8 cellular contexts compared by ENCODE assay signal in genomic region chr15:53586815-53587214, GRCh38.
DNase-seq lines count a peak whose midpoint lies in the region; ATAC-seq, FAIRE-seq and TF ChIP-seq lines count a peak whose summit lies in the region.

No MANE protein-coding gene starts in this region.

- H3K36me3 Mint-ChIP-seq in activated naive CD8-positive, alpha-beta T cell treated with anti-CD3 and anti-CD28 coated beads for 36 hours: no peaks in the 10 kb centered on the region

- in situ Hi-C loops in KBM-7 (cut with MboI; ENCODE audit: low pct_unique_long_range_greater_than_20kb, low sequenced_read_pairs): no loop called here

- ATAC-seq in GM18907 (IDR thresholded peaks at IDR 0.05; ENCODE audit: unreplicated experiment): peak; percentile 58

- TF ChIP-seq CTCF in D721Med (IDR thresholded peaks at IDR 0.05; ENCODE audit: insufficient read depth, missing control alignments): peak; percentile 47

- DNase-seq in D721Med (ENCODE audit: insufficient read length, low spot score): no peak
- peak; percentile 46 for DNase-seq in KBM-7
- DNase-seq in activated naive CD8-positive, alpha-beta T cell treated with anti-CD3 and anti-CD28 coated beads for 36 hours: peak; percentile 9
- peak; percentile 58 for DNase-seq in midbrain (lab: John Stamatoyannopoulos, UW)
- no peak for DNase-seq in epidermal melanocyte (ENCODE audit: insufficient read length, low spot score)
- DNase-seq in kidney glomerular epithelial cell (lab: John Stamatoyannopoulos, UW): no peak
- DNase-seq in LoVo (ENCODE audit: low spot score): no peak

- no peak overlapping the region for H3K27ac Mint-ChIP-seq in activated naive CD8-positive, alpha-beta T cell treated with anti-CD3 and anti-CD28 coated beads for 36 hours

- H3K4me3 Mint-ChIP-seq in activated naive CD8-positive, alpha-beta T cell treated with anti-CD3 and anti-CD28 coated beads for 36 hours: no peak overlapping the region

- no peaks in the 10 kb centered on the region for H3K9me3 Mint-ChIP-seq in activated naive CD8-positive, alpha-beta T cell treated with anti-CD3 and anti-CD28 coated beads for 36 hours

- no peak for FAIRE-seq in D721Med (lab: Jason Lieb, UNC)

- H3K27me3 Mint-ChIP-seq in activated naive CD8-positive, alpha-beta T cell treated with anti-CD3 and anti-CD28 coated beads for 36 hours: peaks cover 3% of the 10 kb centered on the region

- H3K4me1 Mint-ChIP-seq in activated naive CD8-positive, alpha-beta T cell treated with anti-CD3 and anti-CD28 coated beads for 36 hours: no peaks in the 10 kb centered on the region

Comparison
In these comparisons a context has a peak if more than half of its experiments do, and no peak if none do; other contexts are left out.
1. DNase-seq: peak in KBM-7 (single experiment), activated naive CD8-positive, alpha-beta T cell treated with anti-CD3 and anti-CD28 coated beads for 36 hours (single experiment) and midbrain (single experiment); none in D721Med (single experiment), epidermal melanocyte (single experiment), kidney glomerular epithelial cell (single experiment) and LoVo (single experiment).